ENCODE assay signal across 19 cellular contexts in the genomic region with DNA sequence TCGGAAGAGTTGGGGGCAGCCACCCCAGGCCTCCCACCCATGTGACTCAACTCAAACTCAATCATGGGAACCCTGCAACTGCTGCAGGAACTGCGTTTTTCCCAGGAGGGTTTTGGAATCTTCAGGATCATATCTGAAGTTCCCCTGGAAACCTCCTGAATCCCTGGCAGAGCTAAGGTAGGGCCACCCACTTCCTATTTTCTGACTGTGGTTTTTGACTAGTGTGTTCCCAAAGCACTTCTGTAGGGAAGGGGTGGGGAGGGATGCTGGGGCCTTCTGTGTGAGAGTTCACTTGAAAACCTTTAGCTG.
DNase-seq lines count a peak whose midpoint lies in the region; ATAC-seq and TF ChIP-seq lines count a peak whose summit lies in the region.
"Had no signal": no experiment of that assay in that cellular context is flagged by ENCODE, and none has a peak within 500 bp of the region (broad histone marks: within the 10 kb centered on the region; RNA-seq: fewer than 3 reads in every experiment).

No MANE protein-coding gene starts in this region.

- no peak for ATAC-seq in activated CD8-positive, alpha-beta T cell treated with anti-CD3 and anti-CD28 coated beads, Interleukin-2, amount 10 ng/mL, durations not matched to agents 7 days and 5 days
- ATAC-seq in activated CD8-positive, alpha-beta T cell treated with anti-CD3 and anti-CD28 coated beads for 36 hours = no peak
- no peak for ATAC-seq in activated CD8-positive, alpha-beta memory T cell treated with anti-CD3 and anti-CD28 coated beads, Interleukin-2, amount 10 ng/mL, durations not matched to agents 7 days and 5 days
- no peak for ATAC-seq in HG02840 (IDR thresholded peaks at IDR 0.05; ENCODE audit: low FRiP score, unreplicated experiment)

- POLR2A ChIA-PET in activated CD8-positive, alpha-beta T cell treated with anti-CD3 and anti-CD28 coated beads, Interleukin-2, amount 10 ng/mL, durations not matched to agents 7 days and 5 days (lab: Charles Lee) = no interaction called here
- POLR2A ChIA-PET in activated CD8-positive, alpha-beta T cell treated with anti-CD3 and anti-CD28 coated beads for 36 hours (lab: Charles Lee) = no interaction called here
- POLR2A ChIA-PET in activated CD4-positive, alpha-beta memory T cell treated with anti-CD3 and anti-CD28 coated beads for 36 hours (lab: Charles Lee) = no interaction called here

- H3K4me1 Mint-ChIP-seq in activated CD8-positive, alpha-beta T cell treated with anti-CD3 and anti-CD28 coated beads, Interleukin-2, amount 10 ng/mL, durations not matched to agents 7 days and 5 days (ENCODE audit: low read depth) = no peaks in the 10 kb centered on the region
- H3K4me1 Mint-ChIP-seq in activated CD8-positive, alpha-beta T cell treated with anti-CD3 and anti-CD28 coated beads for 36 hours (ENCODE audit: low read depth) = no peaks in the 10 kb centered on the region
- no peaks in the 10 kb centered on the region for H3K4me1 Mint-ChIP-seq in activated CD8-positive, alpha-beta memory T cell treated with anti-CD3 and anti-CD28 coated beads, Interleukin-2, amount 10 ng/mL, durations not matched to agents 7 days and 5 days
- no peaks in the 10 kb centered on the region for H3K4me1 Mint-ChIP-seq in activated CD4-positive, alpha-beta memory T cell treated with anti-CD3 and anti-CD28 coated beads for 36 hours (ENCODE audit: low read depth)

- H3K36me3 Mint-ChIP-seq in activated CD8-positive, alpha-beta T cell treated with anti-CD3 and anti-CD28 coated beads, Interleukin-2, amount 10 ng/mL, durations not matched to agents 7 days and 5 days (ENCODE audit: low read depth) = no peaks in the 10 kb centered on the region
- no peaks in the 10 kb centered on the region for H3K36me3 Mint-ChIP-seq in activated CD8-positive, alpha-beta T cell treated with anti-CD3 and anti-CD28 coated beads for 36 hours (ENCODE audit: low read depth)
- H3K36me3 Mint-ChIP-seq in activated CD8-positive, alpha-beta memory T cell treated with anti-CD3 and anti-CD28 coated beads, Interleukin-2, amount 10 ng/mL, durations not matched to agents 7 days and 5 days = no peaks in the 10 kb centered on the region
- H3K36me3 Mint-ChIP-seq in activated CD4-positive, alpha-beta memory T cell treated with anti-CD3 and anti-CD28 coated beads for 36 hours = no peaks in the 10 kb centered on the region

- H3K27me3 Mint-ChIP-seq in activated CD8-positive, alpha-beta T cell treated with anti-CD3 and anti-CD28 coated beads, Interleukin-2, amount 10 ng/mL, durations not matched to agents 7 days and 5 days (ENCODE audit: low read depth) = no peaks in the 10 kb centered on the region
- H3K27me3 Mint-ChIP-seq in activated CD8-positive, alpha-beta T cell treated with anti-CD3 and anti-CD28 coated beads for 36 hours = peaks cover 2% of the 10 kb centered on the region
- no peaks in the 10 kb centered on the region for H3K27me3 Mint-ChIP-seq in activated CD8-positive, alpha-beta memory T cell treated with anti-CD3 and anti-CD28 coated beads, Interleukin-2, amount 10 ng/mL, durations not matched to agents 7 days and 5 days
- H3K27me3 Mint-ChIP-seq in activated CD4-positive, alpha-beta memory T cell treated with anti-CD3 and anti-CD28 coated beads for 36 hours = no peaks in the 10 kb centered on the region
- H3K27me3 Mint-ChIP-seq: CD4-positive, alpha-beta T cell had no signal

- no peak overlapping the region for H3K27ac Mint-ChIP-seq in activated CD8-positive, alpha-beta T cell treated with anti-CD3 and anti-CD28 coated beads, Interleukin-2, amount 10 ng/mL, durations not matched to agents 7 days and 5 days
- H3K27ac Mint-ChIP-seq in activated CD8-positive, alpha-beta T cell treated with anti-CD3 and anti-CD28 coated beads for 36 hours = no peak overlapping the region
- H3K27ac Mint-ChIP-seq in activated CD8-positive, alpha-beta memory T cell treated with anti-CD3 and anti-CD28 coated beads, Interleukin-2, amount 10 ng/mL, durations not matched to agents 7 days and 5 days = no peak overlapping the region
- no peak overlapping the region for H3K27ac Mint-ChIP-seq in activated CD4-positive, alpha-beta memory T cell treated with anti-CD3 and anti-CD28 coated beads for 36 hours
- H3K27ac Mint-ChIP-seq: CD4-positive, alpha-beta T cell had no signal

- H3K9me3 Mint-ChIP-seq in activated CD8-positive, alpha-beta T cell treated with anti-CD3 and anti-CD28 coated beads, Interleukin-2, amount 10 ng/mL, durations not matched to agents 7 days and 5 days (ENCODE audit: insufficient read depth) = no peaks in the 10 kb centered on the region
- H3K9me3 Mint-ChIP-seq in activated CD8-positive, alpha-beta T cell treated with anti-CD3 and anti-CD28 coated beads for 36 hours = no peaks in the 10 kb centered on the region
- no peaks in the 10 kb centered on the region for H3K9me3 Mint-ChIP-seq in activated CD8-positive, alpha-beta memory T cell treated with anti-CD3 and anti-CD28 coated beads, Interleukin-2, amount 10 ng/mL, durations not matched to agents 7 days and 5 days (ENCODE audit: low read depth)
- H3K9me3 Mint-ChIP-seq in activated CD4-positive, alpha-beta memory T cell treated with anti-CD3 and anti-CD28 coated beads for 36 hours = no peaks in the 10 kb centered on the region
- H3K9me3 Mint-ChIP-seq: CD4-positive, alpha-beta T cell had no signal

- TF ChIP-seq CTCF in activated CD8-positive, alpha-beta T cell treated with anti-CD3 and anti-CD28 coated beads for 36 hours (IDR thresholded peaks at IDR 0.05) = no peak

- DNase-seq in activated CD8-positive, alpha-beta T cell treated with anti-CD3 and anti-CD28 coated beads, Interleukin-2, amount 10 ng/mL, durations not matched to agents 7 days and 5 days = peak; percentile 16
- no peak for DNase-seq in activated CD8-positive, alpha-beta T cell treated with anti-CD3 and anti-CD28 coated beads for 36 hours
- peak; percentile 5 for DNase-seq in activated CD8-positive, alpha-beta memory T cell treated with anti-CD3 and anti-CD28 coated beads, Interleukin-2, amount 10 ng/mL, durations not matched to agents 7 days and 5 days
- DNase-seq in iPS-NIHi7 (ENCODE audit: extremely low spot score) = peak; percentile 3
- DNase-seq in stimulated activated CD8-positive, alpha-beta memory T cell treated with anti-CD3 and anti-CD28 coated beads, Interleukin-4, amount 100 ng/mL, for 48 hours = peak; percentile 5
- no peak for DNase-seq in activated CD4-positive, alpha-beta memory T cell treated with anti-CD3 and anti-CD28 coated beads for 36 hours
- no peak for DNase-seq in CD1c-positive myeloid dendritic cell (ENCODE audit: extremely low spot score)
- DNase-seq: BE2C; CD4-positive, alpha-beta T cell; DMS79; IMR-90; Karpas-422; MG63; NCI-H1048; NCI-H2029; NCI-H345; NCI-H524 treated with DMSO at 0.1 percent for 48 hours; SHP77 treated with DMSO at 0.1 percent for 48 hours had no signal

- intact Hi-C loops in activated CD8-positive, alpha-beta T cell treated with anti-CD3 and anti-CD28 coated beads for 36 hours (cut with micrococcal nuclease) = no loop called here
- intact Hi-C loops in activated CD4-positive, alpha-beta memory T cell treated with anti-CD3 and anti-CD28 coated beads for 36 hours (cut with micrococcal nuclease) = no loop called here

- H3K4me3 Mint-ChIP-seq in activated CD8-positive, alpha-beta T cell treated with anti-CD3 and anti-CD28 coated beads, Interleukin-2, amount 10 ng/mL, durations not matched to agents 7 days and 5 days = no peak overlapping the region
- no peak overlapping the region for H3K4me3 Mint-ChIP-seq in activated CD8-positive, alpha-beta T cell treated with anti-CD3 and anti-CD28 coated beads for 36 hours
- no peak overlapping the region for H3K4me3 Mint-ChIP-seq in activated CD8-positive, alpha-beta memory T cell treated with anti-CD3 and anti-CD28 coated beads, Interleukin-2, amount 10 ng/mL, durations not matched to agents 7 days and 5 days
- no peak overlapping the region for H3K4me3 Mint-ChIP-seq in activated CD4-positive, alpha-beta memory T cell treated with anti-CD3 and anti-CD28 coated beads for 36 hours
- H3K4me3 Mint-ChIP-seq: CD4-positive, alpha-beta T cell had no signal

- CTCF ChIA-PET in activated CD8-positive, alpha-beta T cell treated with anti-CD3 and anti-CD28 coated beads, Interleukin-2, amount 10 ng/mL, durations not matched to agents 7 days and 5 days (lab: Charles Lee) = no interaction called here
- CTCF ChIA-PET in activated CD8-positive, alpha-beta T cell treated with anti-CD3 and anti-CD28 coated beads for 36 hours (lab: Charles Lee) = no interaction called here
- CTCF ChIA-PET in activated CD8-positive, alpha-beta memory T cell treated with anti-CD3 and anti-CD28 coated beads, Interleukin-2, amount 10 ng/mL, durations not matched to agents 7 days and 5 days (lab: Charles Lee) = no interaction called here
- CTCF ChIA-PET in activated CD4-positive, alpha-beta memory T cell treated with anti-CD3 and anti-CD28 coated beads for 36 hours (lab: Charles Lee) = no interaction called here

Comparison
In these comparisons a context has a peak if more than half of its experiments do, and no peak if none do; other contexts are left out.
1. DNase-seq: peak in activated CD8-positive, alpha-beta T cell treated with anti-CD3 and anti-CD28 coated beads, Interleukin-2, amount 10 ng/mL, durations not matched to agents 7 days and 5 days (single experiment), activated CD8-positive, alpha-beta memory T cell treated with anti-CD3 and anti-CD28 coated beads, Interleukin-2, amount 10 ng/mL, durations not matched to agents 7 days and 5 days (single experiment), iPS-NIHi7 (single experiment) and stimulated activated CD8-positive, alpha-beta memory T cell treated with anti-CD3 and anti-CD28 coated beads, Interleukin-4, amount 100 ng/mL, for 48 hours (single experiment); none in activated CD8-positive, alpha-beta T cell treated with anti-CD3 and anti-CD28 coated beads for 36 hours (single experiment), activated CD4-positive, alpha-beta memory T cell treated with anti-CD3 and anti-CD28 coated beads for 36 hours (single experiment) and CD1c-positive myeloid dendritic cell (single experiment).